ENCODE assay signal across 11 cellular contexts in genomic region chr16:85162478-85163277, GRCh38. TPM values are rescaled to one million over a fixed set of nuclear protein-coding genes. Genes with fewer than 3 reads are reported as not detected.
DNase-seq lines count a peak whose midpoint lies in the region; ATAC-seq and TF ChIP-seq lines count a peak whose summit lies in the region.
"Had no signal": no experiment of that assay in that cellular context is flagged by ENCODE, and none has a peak within 500 bp of the region (broad histone marks: within the 10 kb centered on the region; RNA-seq: fewer than 3 reads in every experiment).

No MANE protein-coding gene starts in this region.

- no peaks in the 10 kb centered on the region for H3K9me3 Mint-ChIP-seq in T-cell

- H3K9me3 ChIP-seq in adrenal gland (replicated peaks in 1 of 3) (no peaks in the 10 kb centered on the region), right atrium auricular region (no peaks in the 10 kb centered on the region), skeletal muscle tissue (ENCODE audit: control insufficient read depth in 3 of 3, low read length in 3 of 3) (no peaks in the 10 kb centered on the region)
- H3K9me3 ChIP-seq: lower lobe of right lung had no signal

- POLR2A ChIA-PET in T-cell (lab: Charles Lee), result no interaction called here

- peak in 1 of 2 donors; percentile 25 for TF ChIP-seq POLR2A in adrenal gland (IDR thresholded peaks at IDR 0.05)

- TF ChIP-seq CTCF in adrenal gland (IDR thresholded peaks at IDR 0.05) (peak in 1 of 6 experiments; percentile 10), right atrium auricular region (IDR thresholded peaks at IDR 0.05) (no peak)

- CTCF ChIA-PET in T-cell (lab: Charles Lee), result no interaction called here

- no peaks in the 10 kb centered on the region for H3K36me3 ChIP-seq in adrenal gland (replicated peaks in 1 of 2)
- H3K36me3 ChIP-seq in right atrium auricular region, result no peaks in the 10 kb centered on the region
- H3K36me3 ChIP-seq in skeletal muscle tissue (ENCODE audit: control insufficient read depth in 3 of 3, insufficient read depth in 3 of 3, low read length in 3 of 3), result no peaks in the 10 kb centered on the region
- H3K36me3 ChIP-seq: lower lobe of right lung had no signal

- no peak overlapping the region for H3K27ac Mint-ChIP-seq in T-cell

- H3K4me1 ChIP-seq in adrenal gland (replicated peaks in 1 of 2) (peaks cover 0 to 39% of the 10 kb centered on the region in 2 donors), right atrium auricular region (peaks cover 0 to 86% of the 10 kb centered on the region in 2 donors), skeletal muscle tissue (ENCODE audit: control insufficient read depth in 3 of 3, insufficient read depth in 3 of 3, low read length in 3 of 3) (peaks cover 56 to 89% (median 75%) of the 10 kb centered on the region in 3 donors)

- intact Hi-C loops in adrenal gland (cut with DNase I), result loop anchor here in 1 of 2 donors (5.0 kb wide), 1 partner anchor 35 kb away; no protein-coding TSS in a partner anchor

- no peak overlapping the region for H3K4me3 ChIP-seq in adrenal gland
- no peak overlapping the region for H3K4me3 ChIP-seq in right atrium auricular region
- H3K4me3 ChIP-seq in skeletal muscle tissue (ENCODE audit: low read length in 3 of 3), result peak overlapping the region in 2 of 3 donors; percentile 21 to 52
- H3K4me3 ChIP-seq: lower lobe of right lung had no signal

- no peaks in the 10 kb centered on the region for H3K36me3 Mint-ChIP-seq in T-cell

- peak overlapping the region; percentile 34 to 78 (median 43) for H3K9ac ChIP-seq in skeletal muscle tissue (ENCODE audit: low read depth in 1 of 3, low read length in 3 of 3)

- H3K27me3 ChIP-seq in adrenal gland (no peaks in the 10 kb centered on the region), right atrium auricular region (no peaks in the 10 kb centered on the region), skeletal muscle tissue (ENCODE audit: control insufficient read depth in 3 of 3, insufficient read depth in 3 of 3, low read length in 3 of 3) (no peaks in the 10 kb centered on the region)

- ATAC-seq in T-cell (replicated peaks in 1 of 4), result no peak
- ATAC-seq: activated CD4-positive, CD25-positive, alpha-beta regulatory T cell treated with anti-CD3 and anti-CD28 coated beads, Interleukin-2, amount 50 U/mL, for 24 hours had no signal

- H3K27me3 Mint-ChIP-seq in T-cell, result peaks cover 15 to 16% of the 10 kb centered on the region in 2 donors

- 55 to 72% (median 60%) methylated on average over 24 to 36 of the region's 36 CpGs for WGBS in adrenal gland, 4 donors

- DNase-seq in ELF-1 (ENCODE audit: low read depth, low spot score), result peak; percentile 55
- DNase-seq in adrenal gland, result peak in 6 of 7 donors; percentile 74 to 84 (median 77)
- peak; percentile 84 for DNase-seq in right atrium auricular region (ENCODE audit: low spot score)
- DNase-seq in activated CD4-positive, CD25-positive, alpha-beta regulatory T cell (lab: John Stamatoyannopoulos, UW), result no peak
- DNase-seq in middle frontal gyrus (ENCODE audit: extremely low spot score, low spot score), result no peak
- no peak for DNase-seq in T-cell
- DNase-seq in activated T-cell treated with anti-CD3 and anti-CD28 coated beads for 4 hours, result no peak
- DNase-seq: GDM1, lower lobe of right lung had no signal

- peaks cover 6 to 8% (median 6%) of the 10 kb centered on the region in 3 donors for H3K4me1 Mint-ChIP-seq in T-cell

- H3K4me3 Mint-ChIP-seq in T-cell, result no peak overlapping the region

- H3K27ac ChIP-seq in adrenal gland (peak overlapping the region in 3 of 5 donors; percentile 66 to 88 (median 84)), right atrium auricular region (peak overlapping the region; percentile 78 to 82), skeletal muscle tissue (ENCODE audit: low read depth, low read length) (peak overlapping the region; percentile 83)
- H3K27ac ChIP-seq: lower lobe of right lung had no signal

RNA-seq across cellular contexts. Expression of gene CIBAR2, which starts 50.4 kb away (rescaled TPM):
- total RNA-seq in adrenal gland (1 to 10 TPM in 1 of 8 donors, under 1 TPM in 3, not detected in 4; 0.30 to 1.2 (median 0.47) TPM), right atrium auricular region (not detected), skeletal muscle tissue (not detected), T-cell (not detected)
- 1 to 10 TPM in 2 of 3 donors, under 1 TPM in 1; 0.91 to 2.6 (median 1.7) TPM for polyA plus RNA-seq in adrenal gland

Comparison
In these comparisons a context has a peak if more than half of its experiments do, and no peak if none do; other contexts are left out.
1. DNase-seq: peak in ELF-1 (single experiment), adrenal gland (6 of 7) and right atrium auricular region (single experiment); none in activated CD4-positive, CD25-positive, alpha-beta regulatory T cell (0 of 4), middle frontal gyrus (single experiment), T-cell (0 of 34) and activated T-cell treated with anti-CD3 and anti-CD28 coated beads for 4 hours (single experiment).
2. H3K4me3 ChIP-seq: peak in skeletal muscle tissue (2 of 3); none in adrenal gland (0 of 4) and right atrium auricular region (0 of 2).
3. Peak in every context shown above with its lines, with median percentiles within 50 percentile points of each other: H3K27ac ChIP-seq.